Comparison of ENCODE assay signal across 1 cellular context in genomic region chr16:30813821-30814189, GRCh38.
TF ChIP-seq lines count a peak whose summit lies in the region.

No MANE protein-coding gene starts in this region.

TF ChIP-seq in HepG2, 621 proteins besides CTCF, POLR2A, EP300 and RAD21:
- TF ChIP-seq ZNF558 (CRISPR knock-in tag; IDR thresholded peaks at IDR 0.05; ENCODE audit: borderline replicate concordance), result 0 out of 2 replicates have a peak, but pooled peaks have one; percentile 9
- TF ChIP-seq ZFP82 (CRISPR knock-in tag; IDR thresholded peaks at IDR 0.05; ENCODE audit: borderline replicate concordance), result peak; percentile 12; the same call in 1 of the 2 replicates
- 0 out of 2 replicates have a peak, but pooled peaks have one; percentile 9 for TF ChIP-seq PAWR (CRISPR knock-in tag; IDR thresholded peaks at IDR 0.05; ENCODE audit: borderline replicate concordance)
- peak; percentile 55; the same call in 1 of the 2 replicates for TF ChIP-seq KDM5A (IDR thresholded peaks at IDR 0.05; ENCODE audit: borderline replicate concordance, low read length)
- peak; percentile 21 for TF ChIP-seq ZNF407 (CRISPR knock-in tag; IDR thresholded peaks at IDR 0.05; ENCODE audit: not compliant biosample characterization)
- no peak for TF ChIP-seq ARID5B (CRISPR knock-in tag; IDR thresholded peaks at IDR 0.05)
- TF ChIP-seq ZNF577 (CRISPR knock-in tag; IDR thresholded peaks at IDR 0.05; ENCODE audit: borderline replicate concordance, low read depth), result 0 out of 2 replicates have a peak, but pooled peaks have one; percentile 16
- no peak for TF ChIP-seq AGO2 (optimal IDR thresholded peaks at IDR 0.05; ENCODE audit: low read depth, low read length)
- TF ChIP-seq NFATC3 (CRISPR knock-in tag; IDR thresholded peaks at IDR 0.05), result no peak
- 0 out of 4 replicates have a peak, but pooled peaks of 1 of the 2 experiments have one; percentile 53 for TF ChIP-seq KLF16 (CRISPR knock-in tag; IDR thresholded peaks at IDR 0.05)
- TF ChIP-seq CHD4 (IDR thresholded peaks at IDR 0.05; ENCODE audit: borderline replicate concordance, low read length), result peak; percentile 62; the same call in 1 of the 2 replicates
